In genomic region chr17:15092261-15092660, GRCh38 we compare ENCODE assay signal across 14 cellular contexts.
DNase-seq lines count a peak whose midpoint lies in the region; ATAC-seq and TF ChIP-seq lines count a peak whose summit lies in the region.
"Had no signal": no experiment of that assay in that cellular context is flagged by ENCODE, and none has a peak within 500 bp of the region (broad histone marks: within the 10 kb centered on the region; RNA-seq: fewer than 3 reads in every experiment).

No MANE protein-coding gene starts in this region.

- H3K4me1 Mint-ChIP-seq in glutamatergic neuron (ENCODE audit: low read depth, unreplicated experiment): peaks cover 1% of the 10 kb centered on the region

- H3K27ac ChIP-seq in C4-2B (no peak overlapping the region), left ventricle myocardium inferior (replicated peaks) (peak overlapping the region; percentile 87), left lung (no peak overlapping the region)
- H3K27ac ChIP-seq: BLaER1 had no signal

- no peaks in the 10 kb centered on the region for H3K9me3 Mint-ChIP-seq in glutamatergic neuron (ENCODE audit: unreplicated experiment)
- H3K9me3 Mint-ChIP-seq: CD8-positive, alpha-beta T cell; GM23338; HFFc6 had no signal

- peak; percentile 80 for ATAC-seq in Right ventricle myocardium superior (ENCODE audit: poor library complexity)
- ATAC-seq in left lung: peak; percentile 30
- ATAC-seq in HG02759 (IDR thresholded peaks at IDR 0.05; ENCODE audit: unreplicated experiment): no peak
- no peak for ATAC-seq in GM21717 (IDR thresholded peaks at IDR 0.05; ENCODE audit: unreplicated experiment)
- ATAC-seq: CD8-positive, alpha-beta T cell had no signal

- no peaks in the 10 kb centered on the region for H3K36me3 Mint-ChIP-seq in glutamatergic neuron (ENCODE audit: unreplicated experiment)
- H3K36me3 Mint-ChIP-seq: CD8-positive, alpha-beta T cell had no signal

- H3K4me3 ChIP-seq in left ventricle myocardium inferior (no peak overlapping the region), left lung (no peak overlapping the region)
- H3K4me3 ChIP-seq: BLaER1, GM23338 had no signal

- H3K36me3 ChIP-seq in left ventricle myocardium inferior (no peaks in the 10 kb centered on the region), left lung (no peaks in the 10 kb centered on the region)
- H3K36me3 ChIP-seq: BLaER1 had no signal

- intact Hi-C loops in Right ventricle myocardium superior (cut with DNase I) (no loop called here), left ventricle myocardium inferior (cut with micrococcal nuclease) (no loop called here), left lung (cut with DNase I) (no loop called here)

- H3K4me1 ChIP-seq in left ventricle myocardium inferior (peaks cover 23% of the 10 kb centered on the region), left lung (no peaks in the 10 kb centered on the region)
- H3K4me1 ChIP-seq: BLaER1 had no signal

- H3K9me3 ChIP-seq in left ventricle myocardium inferior (replicated peaks) (peaks cover 20% of the 10 kb centered on the region), left lung (no peaks in the 10 kb centered on the region)
- H3K9me3 ChIP-seq: BLaER1 had no signal

- H3K27me3 ChIP-seq in left ventricle myocardium inferior (ENCODE audit: low read depth) (no peaks in the 10 kb centered on the region), left lung (no peaks in the 10 kb centered on the region)
- H3K27me3 ChIP-seq: BLaER1 had no signal

- H3K27ac Mint-ChIP-seq in glutamatergic neuron (ENCODE audit: unreplicated experiment): no peak overlapping the region
- H3K27ac Mint-ChIP-seq: CD8-positive, alpha-beta T cell; GM23338; HFFc6 had no signal

- TF ChIP-seq CTCF in C4-2B (conservative IDR thresholded peaks at IDR 0.05): 0 out of 2 replicates have a peak, but pooled peaks have one; percentile 0
- no peak for TF ChIP-seq CTCF in left ventricle myocardium inferior (IDR thresholded peaks at IDR 0.05; ENCODE audit: borderline replicate concordance)
- TF ChIP-seq CTCF in left lung (IDR thresholded peaks at IDR 0.05): no peak
- TF ChIP-seq CTCF in glutamatergic neuron (IDR thresholded peaks at IDR 0.05; ENCODE audit: partially characterized antibody, unreplicated experiment): no peak

- no peaks in the 10 kb centered on the region for H3K27me3 Mint-ChIP-seq in glutamatergic neuron (ENCODE audit: unreplicated experiment)

- no peak overlapping the region for H3K4me3 Mint-ChIP-seq in glutamatergic neuron (ENCODE audit: unreplicated experiment)
- H3K4me3 Mint-ChIP-seq: CD8-positive, alpha-beta T cell; GM23338; HFFc6 had no signal

- DNase-seq in Right ventricle myocardium superior (no peak), left ventricle myocardium inferior (no peak), left lung (no peak), glutamatergic neuron (no peak)
- DNase-seq: 8988T; CD8-positive, alpha-beta T cell; DMS79 treated with DMSO at 0.1 percent for 48 hours; GF-D8 had no signal

Comparison
In these comparisons a context has a peak if more than half of its experiments do, and no peak if none do; other contexts are left out.
1. ATAC-seq: peak in Right ventricle myocardium superior (single experiment) and left lung (single experiment); none in HG02759 (single experiment) and GM21717 (single experiment).